Comparison of ENCODE assay signal across 8 cellular contexts in the genomic region with DNA sequence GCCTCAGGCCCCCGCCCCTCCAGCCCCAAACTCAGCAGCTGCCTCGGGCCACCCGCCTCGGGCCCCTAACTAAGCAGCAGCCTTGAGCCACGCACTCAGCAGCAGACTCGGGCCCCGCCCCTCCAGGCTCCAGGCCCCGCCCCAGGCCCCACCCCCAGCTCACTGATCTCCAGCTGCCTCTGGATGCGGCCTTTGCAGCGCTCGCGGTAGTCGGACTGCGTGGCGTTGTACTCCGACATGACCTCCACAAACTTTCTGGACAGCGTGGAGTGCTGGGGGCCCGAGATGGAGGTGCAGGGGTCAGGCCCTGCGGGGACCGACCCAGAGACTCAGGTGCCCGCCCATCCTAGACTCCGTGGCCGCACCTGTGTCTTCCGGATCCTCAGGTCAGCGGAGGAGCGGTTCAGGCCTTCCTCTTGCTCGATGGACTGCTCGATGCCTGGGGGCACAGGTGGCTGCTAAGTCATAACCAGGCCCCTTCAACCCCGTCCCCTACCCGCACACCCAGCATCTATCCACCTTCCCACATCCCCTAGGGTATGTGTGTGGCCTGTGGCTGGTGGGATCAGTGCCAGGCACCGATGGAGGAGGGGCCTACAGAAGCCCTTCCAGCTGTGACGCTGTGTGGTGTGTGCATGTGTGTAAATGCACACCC. TPM values are rescaled to one million over a fixed set of nuclear protein-coding genes. Genes with fewer than 3 reads are reported as not detected.
DNase-seq lines count a peak whose midpoint lies in the region; ATAC-seq and TF ChIP-seq lines count a peak whose summit lies in the region.

No MANE protein-coding gene starts in this region.

- TF ChIP-seq CTCF in DOHH2 (IDR thresholded peaks at IDR 0.05; ENCODE audit: low read depth, low read length, poor library complexity, severe bottlenecking) (no peak), endothelial cell (IDR thresholded peaks at IDR 0.05; ENCODE audit: unreplicated experiment) (no peak), neural crest cell (conservative IDR thresholded peaks at IDR 0.05) (no peak)

- H3K36me3 ChIP-seq in DOHH2 (ENCODE audit: control insufficient read depth, low read length): peaks cover 8% of the 10 kb centered on the region
- peaks cover 20% of the 10 kb centered on the region for H3K36me3 ChIP-seq in SK-N-MC (ENCODE audit: insufficient read depth, low read length)

- H3K4me3 Mint-ChIP-seq in endothelial cell (ENCODE audit: unreplicated experiment): no peak overlapping the region
- no peak overlapping the region for H3K4me3 Mint-ChIP-seq in neural crest cell

- no peaks in the 10 kb centered on the region for H3K79me2 ChIP-seq in DOHH2 (ENCODE audit: control insufficient read depth, low read length)

- H3K27me3 Mint-ChIP-seq in endothelial cell (ENCODE audit: unreplicated experiment) (peaks cover 7% of the 10 kb centered on the region), neural crest cell (ENCODE audit: low read depth) (no peaks in the 10 kb centered on the region)

- H3K4me3 ChIP-seq in DOHH2 (ENCODE audit: low read length) (no peak overlapping the region), SK-N-MC (peak overlapping the region; percentile 77)

- H3K27ac Mint-ChIP-seq in endothelial cell (ENCODE audit: unreplicated experiment) (no peak overlapping the region), neural crest cell (ENCODE audit: unreplicated experiment) (no peak overlapping the region)

- peaks cover 11% of the 10 kb centered on the region for H3K36me3 Mint-ChIP-seq in endothelial cell (ENCODE audit: low read depth, unreplicated experiment)
- H3K36me3 Mint-ChIP-seq in neural crest cell (ENCODE audit: low read depth): peaks cover 8% of the 10 kb centered on the region

- no peaks in the 10 kb centered on the region for H3K9me2 ChIP-seq in DOHH2 (replicated peaks; ENCODE audit: control insufficient read depth, low read length)

- no peaks in the 10 kb centered on the region for H3K4me1 Mint-ChIP-seq in endothelial cell (ENCODE audit: unreplicated experiment)
- peaks cover 3% of the 10 kb centered on the region for H3K4me1 Mint-ChIP-seq in neural crest cell

- DNase-seq in SK-N-MC (ENCODE audit: low read depth, low spot score) (no peak), endothelial cell (ENCODE audit: low spot score) (peak; percentile 61), neural crest cell (ENCODE audit: low read depth, low spot score) (peak; percentile 65), DMS114 treated with DMSO at 0.1 percent for 48 hours (lab: John Stamatoyannopoulos, UW; ENCODE audit: unreplicated experiment) (no peak)

- H3K9me3 ChIP-seq in DOHH2 (ENCODE audit: control insufficient read depth, insufficient read depth, low read length) (no peaks in the 10 kb centered on the region), SK-N-MC (ENCODE audit: low read depth, low read length) (no peaks in the 10 kb centered on the region)

- H3K4me2 ChIP-seq in DOHH2 (ENCODE audit: low read length): peak overlapping the region; percentile 15; the same call in 1 of the 2 replicates

- H3K27ac ChIP-seq in DOHH2 (ENCODE audit: low read depth, low read length) (no peak overlapping the region), SK-N-MC (peak overlapping the region; percentile 81)

- H3K9me3 Mint-ChIP-seq in endothelial cell (ENCODE audit: unreplicated experiment) (no peaks in the 10 kb centered on the region), neural crest cell (no peaks in the 10 kb centered on the region)

- no peaks in the 10 kb centered on the region for H4K20me1 ChIP-seq in DOHH2 (ENCODE audit: control insufficient read depth, insufficient read depth, low read depth, low read length)

- H3K9ac ChIP-seq in SK-N-MC (ENCODE audit: insufficient read length): no peak overlapping the region

- no peak for ATAC-seq in GM21529 (IDR thresholded peaks at IDR 0.05; ENCODE audit: unreplicated experiment)
- ATAC-seq in HG02840 (IDR thresholded peaks at IDR 0.05; ENCODE audit: low FRiP score, unreplicated experiment): no peak
- ATAC-seq in HG03469 (IDR thresholded peaks at IDR 0.05; ENCODE audit: unreplicated experiment): no peak

- no peaks in the 10 kb centered on the region for H3K27me3 ChIP-seq in DOHH2 (ENCODE audit: control insufficient read depth, low read length)

- no peaks in the 10 kb centered on the region for H3F3A ChIP-seq in DOHH2 (ENCODE audit: control insufficient read depth, insufficient read depth)

- H3K4me1 ChIP-seq in DOHH2 (ENCODE audit: control insufficient read depth, low read length): peaks cover 13% of the 10 kb centered on the region

RNA-seq across cellular contexts. Expression of gene STX1A, which starts 15.4 kb away (rescaled TPM):
- total RNA-seq in endothelial cell (ENCODE audit: unreplicated experiment): 13.2 TPM
- 16.4 and 17.7 TPM in 2 replicates for total RNA-seq in neural crest cell

RNA-seq across cellular contexts. Expression of gene BUD23, which starts 20.7 kb away (rescaled TPM):
- 50.6 TPM for total RNA-seq in endothelial cell (ENCODE audit: unreplicated experiment)
- total RNA-seq in neural crest cell: 66.9 and 70.8 TPM in 2 replicates

RNA-seq across cellular contexts. Expression of gene DNAJC30, which starts 20.9 kb away (rescaled TPM):
- 10.3 TPM for total RNA-seq in endothelial cell (ENCODE audit: unreplicated experiment)
- total RNA-seq in neural crest cell: 11.1 and 11.4 TPM in 2 replicates

RNA-seq across cellular contexts. Expression of gene ABHD11, which starts 34.5 kb away (rescaled TPM):
- total RNA-seq in endothelial cell (ENCODE audit: unreplicated experiment): 16.4 TPM
- total RNA-seq in neural crest cell: 23.3 and 26.4 TPM in 2 replicates

RNA-seq across cellular contexts. Expression of gene VPS37D, which starts 36.5 kb away (rescaled TPM):
- total RNA-seq in endothelial cell (ENCODE audit: unreplicated experiment) (9.8 TPM), neural crest cell (10.0 and 10.1 TPM in 2 replicates)

Comparison
In these comparisons a context has a peak if more than half of its experiments do, and no peak if none do; other contexts are left out.
1. DNase-seq: peak in endothelial cell (single experiment) and neural crest cell (single experiment); none in SK-N-MC (single experiment) and DMS114 treated with DMSO at 0.1 percent for 48 hours (single experiment).